1 cellular context compared by ENCODE assay signal in the genomic region with DNA sequence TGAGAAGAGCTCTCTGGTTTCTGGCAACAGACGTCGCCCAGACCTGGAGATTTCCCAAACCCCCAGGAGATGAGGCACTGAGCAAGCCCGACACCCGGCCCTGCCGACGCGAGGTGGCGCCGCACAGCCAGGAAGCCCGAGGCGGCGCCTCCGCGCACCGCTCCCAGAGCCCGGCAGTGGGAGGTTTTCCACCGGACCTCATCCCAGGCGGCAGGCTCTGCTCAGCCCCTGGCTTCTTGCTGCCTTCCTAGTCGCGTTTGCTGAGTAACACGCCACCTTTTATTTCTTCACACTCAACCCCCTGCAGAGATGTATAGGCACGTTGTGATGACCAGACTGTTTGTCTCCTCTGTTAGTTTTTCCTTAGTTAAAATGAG.
TF ChIP-seq lines count a peak whose summit lies in the region.

No MANE protein-coding gene starts in this region.

TF ChIP-seq in HepG2, 621 proteins besides CTCF, POLR2A, EP300 and RAD21 (continued from another document and continues in another):
- TF ChIP-seq, protein P1, sequence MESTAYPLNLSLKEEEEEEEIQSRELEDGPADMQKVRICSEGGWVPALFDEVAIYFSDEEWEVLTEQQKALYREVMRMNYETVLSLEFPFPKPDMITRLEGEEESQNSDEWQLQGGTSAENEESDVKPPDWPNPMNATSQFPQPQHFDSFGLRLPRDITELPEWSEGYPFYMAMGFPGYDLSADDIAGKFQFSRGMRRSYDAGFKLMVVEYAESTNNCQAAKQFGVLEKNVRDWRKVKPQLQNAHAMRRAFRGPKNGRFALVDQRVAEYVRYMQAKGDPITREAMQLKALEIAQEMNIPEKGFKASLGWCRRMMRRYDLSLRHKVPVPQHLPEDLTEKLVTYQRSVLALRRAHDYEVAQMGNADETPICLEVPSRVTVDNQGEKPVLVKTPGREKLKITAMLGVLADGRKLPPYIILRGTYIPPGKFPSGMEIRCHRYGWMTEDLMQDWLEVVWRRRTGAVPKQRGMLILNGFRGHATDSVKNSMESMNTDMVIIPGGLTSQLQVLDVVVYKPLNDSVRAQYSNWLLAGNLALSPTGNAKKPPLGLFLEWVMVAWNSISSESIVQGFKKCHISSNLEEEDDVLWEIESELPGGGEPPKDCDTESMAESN (CRISPR knock-in tag; conservative IDR thresholded peaks at IDR 0.05) = 0 out of 2 replicates have a peak, but pooled peaks have one; percentile 38
- TF ChIP-seq KLF15 (CRISPR knock-in tag; IDR thresholded peaks at IDR 0.05; ENCODE audit: borderline replicate concordance) (no peak), MAFK (conservative IDR thresholded peaks at IDR 0.05 in 1 of 2, IDR thresholded peaks at IDR 0.05 in 1 of 2; ENCODE audit: low read length in 2 of 2) (no peak), NFYC (CRISPR knock-in tag; IDR thresholded peaks at IDR 0.05) (no peak), ZBTB7A (CRISPR knock-in tag; IDR thresholded peaks at IDR 0.05) (no peak), POGZ (CRISPR knock-in tag; IDR thresholded peaks at IDR 0.05) (no peak), NCOA5 (CRISPR knock-in tag; IDR thresholded peaks at IDR 0.05) (no peak), ZNF577 (CRISPR knock-in tag; IDR thresholded peaks at IDR 0.05; ENCODE audit: borderline replicate concordance, low read depth) (no peak), FOXO1 (CRISPR knock-in tag; IDR thresholded peaks at IDR 0.05) (no peak), TCF12 (IDR thresholded peaks at IDR 0.05) (no peak), TCF12 (CRISPR knock-in tag; IDR thresholded peaks at IDR 0.05) (no peak), ZNF441 (CRISPR knock-in tag; IDR thresholded peaks at IDR 0.05; ENCODE audit: borderline replicate concordance) (0 out of 2 replicates have a peak, but pooled peaks have one; percentile 28), ZNF891 (CRISPR knock-in tag; IDR thresholded peaks at IDR 0.05) (no peak), SIX4 (CRISPR knock-in tag; IDR thresholded peaks at IDR 0.05) (no peak), ISX (CRISPR knock-in tag; conservative IDR thresholded peaks at IDR 0.05) (no peak), TOPORS (CRISPR knock-in tag; IDR thresholded peaks at IDR 0.05) (no peak), ZNF17 (CRISPR knock-in tag; IDR thresholded peaks at IDR 0.05) (no peak), ZNF768 (CRISPR knock-in tag; IDR thresholded peaks at IDR 0.05) (peak; percentile 57; the same call in 1 of the 2 replicates), SALL1 (CRISPR knock-in tag; IDR thresholded peaks at IDR 0.05) (peak; percentile 12; the same call in 1 of the 2 replicates), ZSCAN30 (CRISPR knock-in tag; IDR thresholded peaks at IDR 0.05) (no peak), MTA3 (CRISPR knock-in tag; IDR thresholded peaks at IDR 0.05) (no peak), ZNF235 (CRISPR knock-in tag; IDR thresholded peaks at IDR 0.05; ENCODE audit: borderline replicate concordance) (no peak), HOXD1 (CRISPR knock-in tag; IDR thresholded peaks at IDR 0.05) (no peak), ZSCAN31 (CRISPR knock-in tag; IDR thresholded peaks at IDR 0.05; ENCODE audit: low read depth) (no peak), ZNF331 (CRISPR knock-in tag; IDR thresholded peaks at IDR 0.05) (peak; percentile 62; the same call in 1 of the 2 replicates)
- TF ChIP-seq, protein P2, sequence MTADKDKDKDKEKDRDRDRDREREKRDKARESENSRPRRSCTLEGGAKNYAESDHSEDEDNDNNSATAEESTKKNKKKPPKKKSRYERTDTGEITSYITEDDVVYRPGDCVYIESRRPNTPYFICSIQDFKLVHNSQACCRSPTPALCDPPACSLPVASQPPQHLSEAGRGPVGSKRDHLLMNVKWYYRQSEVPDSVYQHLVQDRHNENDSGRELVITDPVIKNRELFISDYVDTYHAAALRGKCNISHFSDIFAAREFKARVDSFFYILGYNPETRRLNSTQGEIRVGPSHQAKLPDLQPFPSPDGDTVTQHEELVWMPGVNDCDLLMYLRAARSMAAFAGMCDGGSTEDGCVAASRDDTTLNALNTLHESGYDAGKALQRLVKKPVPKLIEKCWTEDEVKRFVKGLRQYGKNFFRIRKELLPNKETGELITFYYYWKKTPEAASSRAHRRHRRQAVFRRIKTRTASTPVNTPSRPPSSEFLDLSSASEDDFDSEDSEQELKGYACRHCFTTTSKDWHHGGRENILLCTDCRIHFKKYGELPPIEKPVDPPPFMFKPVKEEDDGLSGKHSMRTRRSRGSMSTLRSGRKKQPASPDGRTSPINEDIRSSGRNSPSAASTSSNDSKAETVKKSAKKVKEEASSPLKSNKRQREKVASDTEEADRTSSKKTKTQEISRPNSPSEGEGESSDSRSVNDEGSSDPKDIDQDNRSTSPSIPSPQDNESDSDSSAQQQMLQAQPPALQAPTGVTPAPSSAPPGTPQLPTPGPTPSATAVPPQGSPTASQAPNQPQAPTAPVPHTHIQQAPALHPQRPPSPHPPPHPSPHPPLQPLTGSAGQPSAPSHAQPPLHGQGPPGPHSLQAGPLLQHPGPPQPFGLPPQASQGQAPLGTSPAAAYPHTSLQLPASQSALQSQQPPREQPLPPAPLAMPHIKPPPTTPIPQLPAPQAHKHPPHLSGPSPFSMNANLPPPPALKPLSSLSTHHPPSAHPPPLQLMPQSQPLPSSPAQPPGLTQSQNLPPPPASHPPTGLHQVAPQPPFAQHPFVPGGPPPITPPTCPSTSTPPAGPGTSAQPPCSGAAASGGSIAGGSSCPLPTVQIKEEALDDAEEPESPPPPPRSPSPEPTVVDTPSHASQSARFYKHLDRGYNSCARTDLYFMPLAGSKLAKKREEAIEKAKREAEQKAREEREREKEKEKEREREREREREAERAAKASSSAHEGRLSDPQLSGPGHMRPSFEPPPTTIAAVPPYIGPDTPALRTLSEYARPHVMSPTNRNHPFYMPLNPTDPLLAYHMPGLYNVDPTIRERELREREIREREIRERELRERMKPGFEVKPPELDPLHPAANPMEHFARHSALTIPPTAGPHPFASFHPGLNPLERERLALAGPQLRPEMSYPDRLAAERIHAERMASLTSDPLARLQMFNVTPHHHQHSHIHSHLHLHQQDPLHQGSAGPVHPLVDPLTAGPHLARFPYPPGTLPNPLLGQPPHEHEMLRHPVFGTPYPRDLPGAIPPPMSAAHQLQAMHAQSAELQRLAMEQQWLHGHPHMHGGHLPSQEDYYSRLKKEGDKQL (CRISPR knock-in tag; IDR thresholded peaks at IDR 0.05; ENCODE audit: low read depth) = no peak
- TF ChIP-seq, protein P3, sequence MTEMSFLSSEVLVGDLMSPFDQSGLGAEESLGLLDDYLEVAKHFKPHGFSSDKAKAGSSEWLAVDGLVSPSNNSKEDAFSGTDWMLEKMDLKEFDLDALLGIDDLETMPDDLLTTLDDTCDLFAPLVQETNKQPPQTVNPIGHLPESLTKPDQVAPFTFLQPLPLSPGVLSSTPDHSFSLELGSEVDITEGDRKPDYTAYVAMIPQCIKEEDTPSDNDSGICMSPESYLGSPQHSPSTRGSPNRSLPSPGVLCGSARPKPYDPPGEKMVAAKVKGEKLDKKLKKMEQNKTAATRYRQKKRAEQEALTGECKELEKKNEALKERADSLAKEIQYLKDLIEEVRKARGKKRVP (CRISPR knock-in tag; IDR thresholded peaks at IDR 0.05) = no peak
- TF ChIP-seq, protein P4, sequence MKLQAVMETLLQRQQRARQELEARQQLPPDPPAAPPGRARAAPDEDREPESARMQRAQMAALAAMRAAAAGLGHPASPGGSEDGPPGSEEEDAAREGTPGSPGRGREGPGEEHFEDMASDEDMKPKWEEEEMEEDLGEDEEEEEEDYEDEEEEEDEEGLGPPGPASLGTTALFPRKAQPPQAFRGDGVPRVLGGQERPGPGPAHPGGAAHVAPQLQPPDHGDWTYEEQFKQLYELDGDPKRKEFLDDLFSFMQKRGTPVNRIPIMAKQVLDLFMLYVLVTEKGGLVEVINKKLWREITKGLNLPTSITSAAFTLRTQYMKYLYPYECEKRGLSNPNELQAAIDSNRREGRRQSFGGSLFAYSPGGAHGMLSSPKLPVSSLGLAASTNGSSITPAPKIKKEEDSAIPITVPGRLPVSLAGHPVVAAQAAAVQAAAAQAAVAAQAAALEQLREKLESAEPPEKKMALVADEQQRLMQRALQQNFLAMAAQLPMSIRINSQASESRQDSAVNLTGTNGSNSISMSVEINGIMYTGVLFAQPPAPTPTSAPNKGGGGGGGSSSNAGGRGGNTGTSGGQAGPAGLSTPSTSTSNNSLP (IDR thresholded peaks at IDR 0.05; ENCODE audit: low read depth, low read length) = no peak
- TF ChIP-seq, protein P5, sequence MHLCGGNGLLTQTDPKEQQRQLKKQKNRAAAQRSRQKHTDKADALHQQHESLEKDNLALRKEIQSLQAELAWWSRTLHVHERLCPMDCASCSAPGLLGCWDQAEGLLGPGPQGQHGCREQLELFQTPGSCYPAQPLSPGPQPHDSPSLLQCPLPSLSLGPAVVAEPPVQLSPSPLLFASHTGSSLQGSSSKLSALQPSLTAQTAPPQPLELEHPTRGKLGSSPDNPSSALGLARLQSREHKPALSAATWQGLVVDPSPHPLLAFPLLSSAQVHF (CRISPR knock-in tag; IDR thresholded peaks at IDR 0.05) = no peak
- TF ChIP-seq, protein P6, sequence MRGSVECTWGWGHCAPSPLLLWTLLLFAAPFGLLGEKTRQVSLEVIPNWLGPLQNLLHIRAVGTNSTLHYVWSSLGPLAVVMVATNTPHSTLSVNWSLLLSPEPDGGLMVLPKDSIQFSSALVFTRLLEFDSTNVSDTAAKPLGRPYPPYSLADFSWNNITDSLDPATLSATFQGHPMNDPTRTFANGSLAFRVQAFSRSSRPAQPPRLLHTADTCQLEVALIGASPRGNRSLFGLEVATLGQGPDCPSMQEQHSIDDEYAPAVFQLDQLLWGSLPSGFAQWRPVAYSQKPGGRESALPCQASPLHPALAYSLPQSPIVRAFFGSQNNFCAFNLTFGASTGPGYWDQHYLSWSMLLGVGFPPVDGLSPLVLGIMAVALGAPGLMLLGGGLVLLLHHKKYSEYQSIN (CRISPR knock-in tag; IDR thresholded peaks at IDR 0.05; ENCODE audit: borderline replicate concordance) = no peak
- TF ChIP-seq, protein P7, sequence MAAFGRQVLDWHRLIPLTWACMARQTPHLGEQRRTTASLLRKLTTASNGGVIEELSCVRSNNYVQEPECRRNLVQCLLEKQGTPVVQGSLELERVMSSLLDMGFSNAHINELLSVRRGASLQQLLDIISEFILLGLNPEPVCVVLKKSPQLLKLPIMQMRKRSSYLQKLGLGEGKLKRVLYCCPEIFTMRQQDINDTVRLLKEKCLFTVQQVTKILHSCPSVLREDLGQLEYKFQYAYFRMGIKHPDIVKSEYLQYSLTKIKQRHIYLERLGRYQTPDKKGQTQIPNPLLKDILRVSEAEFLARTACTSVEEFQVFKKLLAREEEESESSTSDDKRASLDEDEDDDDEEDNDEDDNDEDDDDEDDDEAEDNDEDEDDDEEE (CRISPR knock-in tag; IDR thresholded peaks at IDR 0.05) = no peak
- TF ChIP-seq, protein P8, sequence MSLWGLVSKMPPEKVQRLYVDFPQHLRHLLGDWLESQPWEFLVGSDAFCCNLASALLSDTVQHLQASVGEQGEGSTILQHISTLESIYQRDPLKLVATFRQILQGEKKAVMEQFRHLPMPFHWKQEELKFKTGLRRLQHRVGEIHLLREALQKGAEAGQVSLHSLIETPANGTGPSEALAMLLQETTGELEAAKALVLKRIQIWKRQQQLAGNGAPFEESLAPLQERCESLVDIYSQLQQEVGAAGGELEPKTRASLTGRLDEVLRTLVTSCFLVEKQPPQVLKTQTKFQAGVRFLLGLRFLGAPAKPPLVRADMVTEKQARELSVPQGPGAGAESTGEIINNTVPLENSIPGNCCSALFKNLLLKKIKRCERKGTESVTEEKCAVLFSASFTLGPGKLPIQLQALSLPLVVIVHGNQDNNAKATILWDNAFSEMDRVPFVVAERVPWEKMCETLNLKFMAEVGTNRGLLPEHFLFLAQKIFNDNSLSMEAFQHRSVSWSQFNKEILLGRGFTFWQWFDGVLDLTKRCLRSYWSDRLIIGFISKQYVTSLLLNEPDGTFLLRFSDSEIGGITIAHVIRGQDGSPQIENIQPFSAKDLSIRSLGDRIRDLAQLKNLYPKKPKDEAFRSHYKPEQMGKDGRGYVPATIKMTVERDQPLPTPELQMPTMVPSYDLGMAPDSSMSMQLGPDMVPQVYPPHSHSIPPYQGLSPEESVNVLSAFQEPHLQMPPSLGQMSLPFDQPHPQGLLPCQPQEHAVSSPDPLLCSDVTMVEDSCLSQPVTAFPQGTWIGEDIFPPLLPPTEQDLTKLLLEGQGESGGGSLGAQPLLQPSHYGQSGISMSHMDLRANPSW (CRISPR knock-in tag; IDR thresholded peaks at IDR 0.05; ENCODE audit: borderline replicate concordance) = no peak
- TF ChIP-seq, protein P9, sequence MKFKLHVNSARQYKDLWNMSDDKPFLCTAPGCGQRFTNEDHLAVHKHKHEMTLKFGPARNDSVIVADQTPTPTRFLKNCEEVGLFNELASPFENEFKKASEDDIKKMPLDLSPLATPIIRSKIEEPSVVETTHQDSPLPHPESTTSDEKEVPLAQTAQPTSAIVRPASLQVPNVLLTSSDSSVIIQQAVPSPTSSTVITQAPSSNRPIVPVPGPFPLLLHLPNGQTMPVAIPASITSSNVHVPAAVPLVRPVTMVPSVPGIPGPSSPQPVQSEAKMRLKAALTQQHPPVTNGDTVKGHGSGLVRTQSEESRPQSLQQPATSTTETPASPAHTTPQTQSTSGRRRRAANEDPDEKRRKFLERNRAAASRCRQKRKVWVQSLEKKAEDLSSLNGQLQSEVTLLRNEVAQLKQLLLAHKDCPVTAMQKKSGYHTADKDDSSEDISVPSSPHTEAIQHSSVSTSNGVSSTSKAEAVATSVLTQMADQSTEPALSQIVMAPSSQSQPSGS (CRISPR knock-in tag; IDR thresholded peaks at IDR 0.05) = no peak
- TF ChIP-seq, protein P10, sequence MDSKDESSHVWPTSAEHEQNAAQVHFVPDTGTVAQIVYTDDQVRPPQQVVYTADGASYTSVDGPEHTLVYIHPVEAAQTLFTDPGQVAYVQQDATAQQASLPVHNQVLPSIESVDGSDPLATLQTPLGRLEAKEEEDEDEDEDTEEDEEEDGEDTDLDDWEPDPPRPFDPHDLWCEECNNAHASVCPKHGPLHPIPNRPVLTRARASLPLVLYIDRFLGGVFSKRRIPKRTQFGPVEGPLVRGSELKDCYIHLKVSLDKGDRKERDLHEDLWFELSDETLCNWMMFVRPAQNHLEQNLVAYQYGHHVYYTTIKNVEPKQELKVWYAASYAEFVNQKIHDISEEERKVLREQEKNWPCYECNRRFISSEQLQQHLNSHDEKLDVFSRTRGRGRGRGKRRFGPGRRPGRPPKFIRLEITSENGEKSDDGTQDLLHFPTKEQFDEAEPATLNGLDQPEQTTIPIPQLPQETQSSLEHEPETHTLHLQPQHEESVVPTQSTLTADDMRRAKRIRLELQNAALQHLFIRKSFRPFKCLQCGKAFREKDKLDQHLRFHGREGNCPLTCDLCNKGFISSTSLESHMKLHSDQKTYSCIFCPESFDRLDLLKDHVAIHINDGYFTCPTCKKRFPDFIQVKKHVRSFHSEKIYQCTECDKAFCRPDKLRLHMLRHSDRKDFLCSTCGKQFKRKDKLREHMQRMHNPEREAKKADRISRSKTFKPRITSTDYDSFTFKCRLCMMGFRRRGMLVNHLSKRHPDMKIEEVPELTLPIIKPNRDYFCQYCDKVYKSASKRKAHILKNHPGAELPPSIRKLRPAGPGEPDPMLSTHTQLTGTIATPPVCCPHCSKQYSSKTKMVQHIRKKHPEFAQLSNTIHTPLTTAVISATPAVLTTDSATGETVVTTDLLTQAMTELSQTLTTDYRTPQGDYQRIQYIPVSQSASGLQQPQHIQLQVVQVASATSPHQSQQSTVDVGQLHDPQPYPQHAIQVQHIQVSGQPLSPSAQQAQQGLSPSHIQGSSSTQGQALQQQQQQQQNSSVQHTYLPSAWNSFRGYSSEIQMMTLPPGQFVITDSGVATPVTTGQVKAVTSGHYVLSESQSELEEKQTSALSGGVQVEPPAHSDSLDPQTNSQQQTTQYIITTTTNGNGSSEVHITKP (CRISPR knock-in tag; IDR thresholded peaks at IDR 0.05; ENCODE audit: low read depth) = no peak
- TF ChIP-seq, protein P11, sequence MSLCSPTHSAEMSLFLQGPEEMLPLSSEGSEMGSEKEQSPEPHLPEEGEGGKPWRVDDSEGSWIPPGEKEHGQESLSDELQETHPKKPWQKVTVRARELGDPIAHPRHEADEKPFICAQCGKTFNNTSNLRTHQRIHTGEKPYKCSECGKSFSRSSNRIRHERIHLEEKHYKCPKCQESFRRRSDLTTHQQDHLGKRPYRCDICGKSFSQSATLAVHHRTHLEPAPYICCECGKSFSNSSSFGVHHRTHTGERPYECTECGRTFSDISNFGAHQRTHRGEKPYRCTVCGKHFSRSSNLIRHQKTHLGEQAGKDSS (CRISPR knock-in tag; IDR thresholded peaks at IDR 0.05; ENCODE audit: borderline replicate concordance, low read depth) = peak; percentile 52; the same call in 1 of the 2 replicates
